ENCODE assay signal across 1 cellular context in the genomic region with DNA sequence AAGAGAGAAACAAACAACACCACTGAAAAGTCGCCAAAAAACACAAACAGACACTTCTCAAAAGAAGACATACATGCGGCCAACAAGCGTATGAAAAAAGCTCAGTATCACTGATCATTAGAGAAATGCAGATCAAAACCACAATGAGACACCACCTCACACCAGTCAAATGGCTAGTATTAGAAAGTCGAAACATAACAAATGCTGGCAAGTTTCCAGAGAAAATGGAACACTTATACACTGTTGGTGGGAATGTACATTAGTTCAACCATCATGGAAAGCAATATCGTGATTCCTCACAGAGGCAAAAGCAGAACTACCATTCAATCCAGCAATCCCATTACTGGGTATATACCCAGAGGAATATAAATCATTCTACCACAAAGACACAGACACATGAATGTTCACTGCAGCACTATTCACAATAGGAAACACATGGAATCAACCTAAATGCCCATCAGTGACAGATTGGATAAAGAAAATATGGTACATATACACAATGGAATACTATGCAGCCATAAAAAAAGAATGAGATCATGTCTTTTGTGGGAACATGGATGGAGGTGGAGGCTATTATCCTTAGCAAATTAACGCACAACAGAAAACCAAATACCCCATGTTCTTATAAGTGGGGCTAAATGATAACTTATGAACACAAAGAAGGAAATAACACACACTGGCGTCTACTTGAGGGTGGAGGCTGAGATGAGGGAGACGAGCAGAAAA.
TF ChIP-seq lines count a peak whose summit lies in the region.

No MANE protein-coding gene starts in this region.

TF ChIP-seq in HEK293, 187 proteins besides CTCF, POLR2A, EP300 and RAD21 (continued from another document):
- TF ChIP-seq ZNF133 (tag by site-specific recombination; IDR thresholded peaks at IDR 0.05): peak; percentile 45
